Comparison of ENCODE assay signal across 7 cellular contexts in the genomic region with DNA sequence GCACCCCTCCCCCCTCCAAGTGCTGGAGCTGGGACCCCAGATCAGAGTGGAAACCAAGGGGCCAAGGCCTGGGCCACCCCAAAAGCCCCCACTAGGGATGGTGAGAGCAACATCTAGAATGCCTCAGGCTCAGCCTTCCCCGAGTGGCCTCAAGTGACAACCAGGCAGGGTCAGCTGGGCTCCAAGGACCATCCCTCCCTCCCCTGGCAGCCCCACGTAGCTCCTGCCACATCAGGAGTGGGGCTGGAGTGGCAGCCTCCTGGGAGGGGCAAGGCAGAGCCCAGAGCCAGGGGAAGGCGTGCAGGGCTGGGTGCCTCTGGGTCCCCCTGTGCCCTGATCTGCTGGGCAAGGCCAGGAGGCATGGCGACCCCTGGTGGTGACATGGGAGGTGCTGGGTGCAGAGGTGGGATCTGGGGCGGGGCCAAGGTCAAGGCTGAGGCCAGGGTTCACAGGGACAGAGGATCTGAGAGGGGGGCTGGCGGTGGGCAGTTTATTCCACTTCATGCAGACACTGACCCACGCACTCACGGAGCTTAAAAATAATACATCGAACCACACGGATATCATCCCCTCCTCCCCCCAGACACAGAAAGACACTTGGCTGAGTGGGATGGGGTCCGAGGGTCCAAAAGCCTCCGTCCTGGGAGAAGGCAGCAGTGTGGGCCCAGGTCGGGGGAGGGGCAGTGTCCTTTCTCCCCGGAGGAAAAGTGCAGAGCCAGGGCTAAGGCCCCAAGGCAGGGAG. TPM values are rescaled to one million over a fixed set of nuclear protein-coding genes. Genes with fewer than 3 reads are reported as not detected.
DNase-seq lines count a peak whose midpoint lies in the region; FAIRE-seq and TF ChIP-seq lines count a peak whose summit lies in the region.

No MANE protein-coding gene starts in this region.

- H4K20me1 ChIP-seq in OCI-LY3 (ENCODE audit: insufficient read depth, low read length) = no peaks in the 10 kb centered on the region
- peaks cover 5% of the 10 kb centered on the region for H4K20me1 ChIP-seq in neural progenitor cell (ENCODE audit: low read depth)

- H3K27ac Mint-ChIP-seq in neural progenitor cell = no peak overlapping the region

- H3K4me2 ChIP-seq in OCI-LY3 (ENCODE audit: low read length) (peak overlapping the region; percentile 61), neural progenitor cell (no peak overlapping the region)

- H2AFZ ChIP-seq in OCI-LY3 (ENCODE audit: low read depth, low read length) (no peak overlapping the region), neural progenitor cell (replicated peaks) (no peak overlapping the region)

- no peak for TF ChIP-seq POLR2A in GM12892 (IDR thresholded peaks at IDR 0.05; ENCODE audit: low read depth, low read length)

- H3K27ac ChIP-seq in OCI-LY3 (ENCODE audit: low read length) (peak overlapping the region; percentile 12; the same call in 1 of the 2 replicates), neural progenitor cell (no peak overlapping the region)

- no peaks in the 10 kb centered on the region for H3K9me3 ChIP-seq in OCI-LY3 (ENCODE audit: insufficient read depth, low read length)
- H3K9me3 ChIP-seq in neural progenitor cell (ENCODE audit: low read depth) = no peaks in the 10 kb centered on the region

- no peaks in the 10 kb centered on the region for H3K36me3 Mint-ChIP-seq in neural progenitor cell

- H3K4me1 Mint-ChIP-seq in neural progenitor cell = no peaks in the 10 kb centered on the region

- peak; percentile 99 for DNase-seq in GM12892 (ENCODE audit: insufficient read length)
- DNase-seq in HK-2 (ENCODE audit: unreplicated experiment) = peak; percentile 79
- peak; percentile 87 for DNase-seq in activated T-cell treated with anti-CD3 and anti-CD28 coated beads for 4 hours
- peak; percentile 62 for DNase-seq in fibroblast of gingiva (ENCODE audit: low read depth)
- DNase-seq in neural progenitor cell (ENCODE audit: low spot score) = peak; percentile 80
- peak; percentile 75 for DNase-seq in superior temporal gyrus (ENCODE audit: extremely low spot score)

- H3K27me3 Mint-ChIP-seq in neural progenitor cell (ENCODE audit: insufficient read depth, low read depth) = peaks cover 6% of the 10 kb centered on the region

- H3K9ac ChIP-seq in OCI-LY3 (ENCODE audit: low read length) (peak overlapping the region; percentile 53), neural progenitor cell (no peak overlapping the region)

- H3K4me3 ChIP-seq in OCI-LY3 (ENCODE audit: low read length) = no peak overlapping the region
- H3K4me3 ChIP-seq in neural progenitor cell = no peak overlapping the region

- FAIRE-seq in GM12892 (lab: Jason Lieb, UNC) = peak; percentile 100

- TF ChIP-seq CTCF in OCI-LY3 (IDR thresholded peaks at IDR 0.05; ENCODE audit: low read depth, low read length) = peak; percentile 98
- peak; percentile 86 for TF ChIP-seq CTCF in neural progenitor cell (IDR thresholded peaks at IDR 0.05)

- no peaks in the 10 kb centered on the region for H3K9me3 Mint-ChIP-seq in neural progenitor cell

- H3K36me3 ChIP-seq in OCI-LY3 (replicated peaks; ENCODE audit: low read depth, low read length) (peaks cover 4% of the 10 kb centered on the region), neural progenitor cell (no peaks in the 10 kb centered on the region)

- H3K27me3 ChIP-seq in OCI-LY3 (ENCODE audit: low read depth, low read length) (no peaks in the 10 kb centered on the region), neural progenitor cell (no peaks in the 10 kb centered on the region)

- H3K79me2 ChIP-seq in OCI-LY3 (ENCODE audit: low read length) = no peaks in the 10 kb centered on the region
- H3K79me2 ChIP-seq in neural progenitor cell (ENCODE audit: low read depth) = no peaks in the 10 kb centered on the region

- no peak overlapping the region for H3K4me3 Mint-ChIP-seq in neural progenitor cell

- H3K4me1 ChIP-seq in OCI-LY3 (ENCODE audit: low read length) = peaks cover 36% of the 10 kb centered on the region
- no peaks in the 10 kb centered on the region for H3K4me1 ChIP-seq in neural progenitor cell

- no peaks in the 10 kb centered on the region for H3F3A ChIP-seq in neural progenitor cell (ENCODE audit: low read depth)

RNA-seq across cellular contexts. Expression of gene EHD1, which starts 15.8 kb away (rescaled TPM):
- polyA plus RNA-seq in GM12892 (2012; ENCODE audit: missing spikeins) = 76.6 TPM
- 19.8 and 39.7 TPM in 2 replicates for total RNA-seq in neural progenitor cell (ENCODE audit: low replicate concordance)

RNA-seq across cellular contexts. Expression of gene ATG2A, which starts 22.8 kb away (rescaled TPM):
- polyA plus RNA-seq in GM12892 (2012; ENCODE audit: missing spikeins) = 3.2 TPM
- total RNA-seq in neural progenitor cell (ENCODE audit: low replicate concordance) = 4.4 and 16.6 TPM in 2 replicates

RNA-seq across cellular contexts. Expression of gene PPP2R5B, which starts 30.2 kb away (rescaled TPM):
- 8.6 TPM for polyA plus RNA-seq in GM12892 (2012; ENCODE audit: missing spikeins)
- 5.7 and 11.3 TPM in 2 replicates for total RNA-seq in neural progenitor cell (ENCODE audit: low replicate concordance)

RNA-seq across cellular contexts. Expression of gene GPHA2, which starts 41.5 kb away (rescaled TPM):
- not detected for polyA plus RNA-seq in GM12892 (2012; ENCODE audit: missing spikeins)
- 1.5 TPM in 1 of 2 replicates, not detected in the other for total RNA-seq in neural progenitor cell (ENCODE audit: low replicate concordance)

RNA-seq across cellular contexts. Expression of gene CDC42BPG, which starts 49.8 kb away (rescaled TPM):
- 0.15 TPM for polyA plus RNA-seq in GM12892 (2012; ENCODE audit: missing spikeins)
- total RNA-seq in neural progenitor cell (ENCODE audit: low replicate concordance) = 0.62 and 2.1 TPM in 2 replicates
